Comparison of ENCODE assay signal across 27 cellular contexts in the genomic region with DNA sequence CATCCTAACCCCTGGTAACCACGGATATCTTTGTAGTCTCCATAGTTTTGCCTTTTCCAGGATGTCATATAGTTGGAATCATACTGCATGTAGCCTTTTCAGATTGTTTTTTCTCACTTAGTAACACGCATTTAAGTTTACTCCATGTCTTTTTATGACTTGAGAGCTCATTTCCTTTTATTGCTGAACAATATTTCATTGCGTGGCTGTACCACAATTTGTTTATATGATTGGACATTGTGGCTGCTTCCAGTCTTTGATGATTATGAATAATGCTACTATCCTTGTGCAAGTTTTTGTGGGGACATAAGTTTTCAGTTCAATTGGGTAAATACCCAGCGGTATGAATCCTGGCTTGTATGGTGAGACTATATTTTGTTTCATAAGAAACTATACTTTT.
A peak's percentile ranks its signal among the peaks of the same experiment; 100 is the strongest.
DNase-seq lines count a peak whose midpoint lies in the region; ATAC-seq, FAIRE-seq and TF ChIP-seq lines count a peak whose summit lies in the region.
"Had no signal": no experiment of that assay in that cellular context is flagged by ENCODE, and none has a peak within 500 bp of the region (broad histone marks: within the 10 kb centered on the region; RNA-seq: fewer than 3 reads in every experiment).

No MANE protein-coding gene starts in this region.

- H3K27me3 ChIP-seq in WERI-Rb-1 (ENCODE audit: insufficient read depth, low read depth, severe bottlenecking): no peaks in the 10 kb centered on the region

- H3K9me3 ChIP-seq in mucosa of descending colon: no peaks in the 10 kb centered on the region
- H3K9me3 ChIP-seq in WERI-Rb-1 (ENCODE audit: severe bottlenecking): no peaks in the 10 kb centered on the region
- H3K9me3 ChIP-seq: SK-N-SH had no signal

- ATAC-seq in mucosa of descending colon (peak; percentile 49), GM21447 (IDR thresholded peaks at IDR 0.05; ENCODE audit: unreplicated experiment) (no peak)
- ATAC-seq: CD8-positive, alpha-beta T cell had no signal

- intact Hi-C loops in mucosa of descending colon (cut with DNase I, micrococcal nuclease) (loop anchor here in 1 of 2 donors (10.0 kb wide), 1 partner anchor 179 kb away; no protein-coding TSS in a partner anchor), posterior vena cava (cut with DNase I) (no loop called here)

- TF ChIP-seq CTCF in mucosa of descending colon (IDR thresholded peaks at IDR 0.05) (no peak), WERI-Rb-1 (IDR thresholded peaks at IDR 0.05; ENCODE audit: low read depth, low read length) (no peak)

- H3K4me3 ChIP-seq in mucosa of descending colon: no peak overlapping the region
- no peak overlapping the region for H3K4me3 ChIP-seq in WERI-Rb-1 (ENCODE audit: low read depth, low read length)

- H3K36me3 ChIP-seq in mucosa of descending colon (ENCODE audit: low read depth) (no peaks in the 10 kb centered on the region), WERI-Rb-1 (no peaks in the 10 kb centered on the region)

- H3K27ac Mint-ChIP-seq in activated naive CD4-positive, alpha-beta T cell treated with anti-CD3 and anti-CD28 coated beads, Interleukin-2, amount 50 U/mL, for 24 hours: peak overlapping the region; percentile 19
- H3K27ac Mint-ChIP-seq: CD8-positive, alpha-beta T cell had no signal

- H3K9me3 Mint-ChIP-seq in activated naive CD4-positive, alpha-beta T cell treated with anti-CD3 and anti-CD28 coated beads, Interleukin-2, amount 50 U/mL, for 24 hours: no peaks in the 10 kb centered on the region
- H3K9me3 Mint-ChIP-seq: CD8-positive, alpha-beta T cell had no signal

- no peak for DNase-seq in activated naive CD4-positive, alpha-beta T cell (lab: John Stamatoyannopoulos, UW)
- DNase-seq in mucosa of descending colon (no peak), WERI-Rb-1 (no peak), posterior vena cava (ENCODE audit: low spot score) (no peak), T-helper 1 cell (no peak)
- DNase-seq: AML-193; C1 segment of cervical spinal cord; CD8-positive, alpha-beta T cell; DND-41; KG1; NCI-H1092 treated with DMSO at 0.1 percent for 48 hours; NCI-H1436 treated with DMSO at 0.1 percent for 48 hours; NCI-H1930; NCI-H226; NCI-H524; NCI-H774; NK-92 treated with Interleukin-12 subunit alpha and Interleukin-12 subunit beta, amount 100 ng/mL, for 24 hours; SIG-M5; SK-N-SH had no signal

- H3K4me1 Mint-ChIP-seq in activated naive CD4-positive, alpha-beta T cell treated with anti-CD3 and anti-CD28 coated beads, Interleukin-2, amount 50 U/mL, for 24 hours: peaks cover 28% of the 10 kb centered on the region

- peaks cover 2% of the 10 kb centered on the region for H3K36me3 Mint-ChIP-seq in activated naive CD4-positive, alpha-beta T cell treated with anti-CD3 and anti-CD28 coated beads, Interleukin-2, amount 50 U/mL, for 24 hours

- peak; percentile 71 for FAIRE-seq in colon (lab: Jason Lieb, UNC)
- FAIRE-seq: G401.6, GM12892, GM19239, H1 had no signal

- no peak overlapping the region for H3K27ac ChIP-seq in WERI-Rb-1
- H3K27ac ChIP-seq: 22Rv1 had no signal

- H3K4me1 ChIP-seq in mucosa of descending colon (ENCODE audit: low read depth): peaks cover 22% of the 10 kb centered on the region

- H3K27me3 Mint-ChIP-seq in activated naive CD4-positive, alpha-beta T cell treated with anti-CD3 and anti-CD28 coated beads, Interleukin-2, amount 50 U/mL, for 24 hours: no peaks in the 10 kb centered on the region

- H3K4me3 Mint-ChIP-seq in activated naive CD4-positive, alpha-beta T cell treated with anti-CD3 and anti-CD28 coated beads, Interleukin-2, amount 50 U/mL, for 24 hours: no peak overlapping the region
- H3K4me3 Mint-ChIP-seq: CD8-positive, alpha-beta T cell had no signal
